20 cellular contexts compared by ENCODE assay signal in the genomic region with DNA sequence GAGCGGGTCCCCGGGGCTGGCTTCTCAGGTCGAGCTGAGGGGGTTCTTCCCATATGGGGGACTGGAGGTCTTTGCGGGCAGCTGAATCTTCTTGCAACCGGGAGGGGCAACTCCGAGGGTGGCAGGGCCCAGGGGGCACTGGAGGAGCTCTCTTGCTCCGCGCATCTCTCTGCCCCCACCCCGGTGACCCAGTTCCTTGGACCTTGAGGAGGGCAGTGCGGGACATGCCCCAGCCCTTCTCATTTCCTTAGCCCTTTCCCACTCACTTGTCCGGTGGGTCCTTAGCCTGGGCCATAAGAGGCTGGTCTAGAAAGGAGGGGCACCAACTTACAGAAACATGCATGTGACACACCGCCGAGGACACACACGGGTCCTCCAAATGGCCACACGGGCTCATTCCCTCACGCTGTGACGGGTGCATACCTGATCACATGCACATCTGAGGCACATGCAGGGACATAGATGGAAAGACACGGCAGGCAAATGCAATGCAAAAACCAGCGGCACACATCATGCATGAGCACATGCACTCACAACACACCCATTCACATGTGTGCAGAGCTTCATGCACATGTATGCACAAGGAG. TPM values are rescaled to one million over a fixed set of nuclear protein-coding genes. Genes with fewer than 3 reads are reported as not detected.
DNase-seq lines count a peak whose midpoint lies in the region; ATAC-seq and TF ChIP-seq lines count a peak whose summit lies in the region.
"Had no signal": no experiment of that assay in that cellular context is flagged by ENCODE, and none has a peak within 500 bp of the region (broad histone marks: within the 10 kb centered on the region; RNA-seq: fewer than 3 reads in every experiment).

No MANE protein-coding gene starts in this region.

- no TSS peak for BruUV-seq in mammary epithelial cell (replicated peaks; lab: Mats Ljungman, UMichigan)
- BruUV-seq in MCF 10A (replicated peaks; lab: Mats Ljungman, UMichigan), result no TSS peak

- POLR2A ChIA-PET in MCF 10A (lab: Yijun Ruan, JAX), result no interaction called here

- no peaks in the 10 kb centered on the region for H3K36me3 ChIP-seq in mammary epithelial cell (ENCODE audit: insufficient read depth, low read length)
- H3K36me3 ChIP-seq in smooth muscle cell (ENCODE audit: low read depth), result no peaks in the 10 kb centered on the region
- H3K36me3 ChIP-seq: spleen, thoracic aorta had no signal

- 36% methylated on average over 12 of the region's 19 CpGs for WGBS in mammary epithelial cell (ENCODE audit: low coverage, missing lambda C conversion rate)
- WGBS in smooth muscle cell (ENCODE audit: low lambda C conversion rate), result 58% methylated on average over 19 of the region's 19 CpGs

- H3K27me3 ChIP-seq in mammary epithelial cell (ENCODE audit: insufficient read depth, low read length), result no peaks in the 10 kb centered on the region
- H3K27me3 ChIP-seq in smooth muscle cell (ENCODE audit: low read depth), result peaks cover 18% of the 10 kb centered on the region

- H3K79me2 ChIP-seq in mammary epithelial cell (ENCODE audit: insufficient read depth, low read length) (no peaks in the 10 kb centered on the region), smooth muscle cell (ENCODE audit: low read depth) (no peaks in the 10 kb centered on the region)

- no peaks in the 10 kb centered on the region for H3K9me3 ChIP-seq in mammary epithelial cell (replicated peaks; ENCODE audit: insufficient read depth, low read length)
- no peaks in the 10 kb centered on the region for H3K9me3 ChIP-seq in smooth muscle cell (replicated peaks; ENCODE audit: low read depth)
- H3K9me3 ChIP-seq: spleen, thoracic aorta had no signal

- H3K4me1 ChIP-seq in mammary epithelial cell (ENCODE audit: insufficient read depth, low read length) (no peaks in the 10 kb centered on the region), smooth muscle cell (ENCODE audit: low read depth) (no peaks in the 10 kb centered on the region)

- dilution Hi-C loops in mammary epithelial cell (cut with HindIII; ENCODE audit: low sequenced_read_pairs), result no loop called here

- no peaks in the 10 kb centered on the region for H3K4me1 Mint-ChIP-seq in MCF 10A (ENCODE audit: insufficient read depth, unreplicated experiment)

- H3K36me3 Mint-ChIP-seq in MCF 10A (ENCODE audit: insufficient read depth, unreplicated experiment), result no peaks in the 10 kb centered on the region

- ATAC-seq in GM21526 (IDR thresholded peaks at IDR 0.05; ENCODE audit: low FRiP score, unreplicated experiment) (no peak), GM21423 (IDR thresholded peaks at IDR 0.05; ENCODE audit: unreplicated experiment) (no peak), HG02623 (IDR thresholded peaks at IDR 0.05; ENCODE audit: unreplicated experiment) (no peak)

- peak overlapping the region; percentile 13 for H3K4me2 ChIP-seq in mammary epithelial cell (ENCODE audit: insufficient read depth, low read depth, low read length)
- peak overlapping the region; percentile 85 for H3K4me2 ChIP-seq in smooth muscle cell

- intact Hi-C loops in mammary epithelial cell (cut with micrococcal nuclease), result no loop called here
- intact Hi-C loops in MCF 10A (cut with micrococcal nuclease), result no loop called here

- H3F3A ChIP-seq in smooth muscle cell (ENCODE audit: low read depth), result no peaks in the 10 kb centered on the region

- H3K4me3 ChIP-seq in mammary epithelial cell (replicated peaks in 1 of 3; ENCODE audit: insufficient read depth in 1 of 3, low read depth in 2 of 3, low read length in 3 of 3) (no peak overlapping the region), smooth muscle cell (no peak overlapping the region)

- H4K20me1 ChIP-seq in mammary epithelial cell (ENCODE audit: insufficient read depth, low read length), result no peaks in the 10 kb centered on the region
- no peaks in the 10 kb centered on the region for H4K20me1 ChIP-seq in smooth muscle cell (ENCODE audit: low read depth)

- CTCF ChIA-PET in mammary epithelial cell (lab: Charles Lee; ENCODE audit: low non-redundant PET) (interaction anchor here (0.5 kb wide), 1 partner anchor 12 kb away, joined by 4 read pairs; no protein-coding TSS in a partner anchor), MCF 10A (lab: Yijun Ruan, JAX) (interaction anchor here (0.6 kb wide), 1 partner anchor 61 kb away, joined by 3 read pairs; no protein-coding TSS in a partner anchor)

- no peak overlapping the region for H3K27ac Mint-ChIP-seq in MCF 10A (ENCODE audit: low read depth, unreplicated experiment)
- H3K27ac Mint-ChIP-seq: CD8-positive, alpha-beta memory T cell; effector memory CD8-positive, alpha-beta T cell had no signal

- H3K9ac ChIP-seq in mammary epithelial cell (ENCODE audit: insufficient read depth, low read length), result no peak overlapping the region
- no peak overlapping the region for H3K9ac ChIP-seq in smooth muscle cell (ENCODE audit: low read depth)

- H3K4me3 Mint-ChIP-seq in MCF 10A (ENCODE audit: unreplicated experiment), result no peak overlapping the region
- H3K4me3 Mint-ChIP-seq: effector memory CD8-positive, alpha-beta T cell had no signal

- no peak overlapping the region for H2AFZ ChIP-seq in mammary epithelial cell (ENCODE audit: low read depth, low read length)
- H2AFZ ChIP-seq in smooth muscle cell (ENCODE audit: low read depth), result no peak overlapping the region

- no peak for DNase-seq in mammary epithelial cell
- no peak for DNase-seq in MCF 10A (ENCODE audit: unreplicated experiment)
- peak; percentile 27 for DNase-seq in NCI-H69 (lab: John Stamatoyannopoulos, UW)
- peak; percentile 49 for DNase-seq in cerebellar cortex (ENCODE audit: low spot score)
- no peak for DNase-seq in smooth muscle cell (lab: John Stamatoyannopoulos, UW; ENCODE audit: unreplicated experiment)
- DNase-seq: activated CD4-positive, alpha-beta T cell treated with anti-CD3 and anti-CD28 coated beads for 1 hour; activated naive CD4-positive, alpha-beta T cell treated with anti-CD3 and anti-CD28 coated beads, Interleukin-2, amount 50 U/mL, for 16 hours; DND-41; kidney; NCI-H774; SHP77 treated with DMSO at 0.1 percent for 48 hours; spleen; stimulated activated naive CD4-positive, alpha-beta T cell treated with Interleukin-2 at 50 U/mL for 16 hours had no signal

- no peaks in the 10 kb centered on the region for H3K9me3 Mint-ChIP-seq in MCF 10A (ENCODE audit: unreplicated experiment)
- H3K9me3 Mint-ChIP-seq: effector memory CD8-positive, alpha-beta T cell had no signal

- H3K27ac ChIP-seq in mammary epithelial cell (ENCODE audit: insufficient read depth, low read depth, low read length) (no peak overlapping the region), smooth muscle cell (ENCODE audit: low read depth) (no peak overlapping the region)
- H3K27ac ChIP-seq: HL-60, spleen, thoracic aorta had no signal

- TF ChIP-seq CTCF in mammary epithelial cell (conservative IDR thresholded peaks at IDR 0.05 in 1 of 2, IDR thresholded peaks at IDR 0.05 in 1 of 2; ENCODE audit: extremely low read depth in 1 of 2, insufficient read depth in 1 of 2, low read depth in 1 of 2, low read length in 2 of 2), result no peak
- TF ChIP-seq CTCF in MCF 10A (IDR thresholded peaks at IDR 0.05; ENCODE audit: unreplicated experiment), result no peak
- no peak for TF ChIP-seq CTCF in smooth muscle cell (IDR thresholded peaks at IDR 0.05; ENCODE audit: borderline replicate concordance, insufficient read depth, poor library complexity, severe bottlenecking)

- in situ Hi-C loops in mammary epithelial cell (cut with MboI; ENCODE audit: low sequenced_read_pairs in 2 of 2), result no loop called here

- peaks cover 62% of the 10 kb centered on the region for H3K27me3 Mint-ChIP-seq in MCF 10A (ENCODE audit: insufficient read depth, unreplicated experiment)

RNA-seq across cellular contexts. Expression of a gene that starts 0.6 kb away (rescaled TPM):
- total RNA-seq in mammary epithelial cell, result not detected
- polyA plus RNA-seq in mammary epithelial cell, result not detected
- not detected for polyA minus RNA-seq in mammary epithelial cell
- total RNA-seq in MCF 10A (2022), result not detected in 2 replicates
- total RNA-seq in smooth muscle cell, result not detected in 2 replicates
- 0.24 TPM in 1 of 2 replicates, not detected in the other for polyA plus RNA-seq in smooth muscle cell
- total RNA-seq: CD8-positive, alpha-beta memory T cell; thoracic aorta had no signal
- polyA plus RNA-seq: CD8-positive, alpha-beta memory T cell had no signal

RNA-seq across cellular contexts. Expression of a gene that starts 14.3 kb away (rescaled TPM):
- 100 to 1,000 TPM in 1 of 2 donors, 10 to 100 TPM in 1; 35.5 to 101 TPM for total RNA-seq in mammary epithelial cell
- polyA plus RNA-seq in mammary epithelial cell, result 158 TPM
- polyA minus RNA-seq in mammary epithelial cell, result 85.8 TPM
- total RNA-seq in MCF 10A (2022), result 6.2 and 12.1 TPM in 2 replicates
- total RNA-seq in smooth muscle cell, result 40.9 and 84.1 TPM in 2 replicates
- polyA plus RNA-seq in smooth muscle cell, result 59.0 and 98.5 TPM in 2 replicates
- polyA plus RNA-seq: CD8-positive, alpha-beta memory T cell had no signal

RNA-seq across cellular contexts. Expression of a gene that starts 16.2 kb away (rescaled TPM):
- not detected for total RNA-seq in mammary epithelial cell
- not detected for polyA plus RNA-seq in mammary epithelial cell
- not detected for polyA minus RNA-seq in mammary epithelial cell
- total RNA-seq in MCF 10A (2022), result not detected in 2 replicates
- not detected in 2 replicates for total RNA-seq in smooth muscle cell
- polyA plus RNA-seq in smooth muscle cell, result not detected in 2 replicates
- total RNA-seq: CD8-positive, alpha-beta memory T cell; spleen had no signal

Comparison
In these comparisons a context has a peak if more than half of its experiments do, and no peak if none do; other contexts are left out.
1. DNase-seq: peak in NCI-H69 (single experiment) and cerebellar cortex (single experiment); none in mammary epithelial cell (single experiment), MCF 10A (single experiment) and smooth muscle cell (single experiment).